In the genomic region with DNA sequence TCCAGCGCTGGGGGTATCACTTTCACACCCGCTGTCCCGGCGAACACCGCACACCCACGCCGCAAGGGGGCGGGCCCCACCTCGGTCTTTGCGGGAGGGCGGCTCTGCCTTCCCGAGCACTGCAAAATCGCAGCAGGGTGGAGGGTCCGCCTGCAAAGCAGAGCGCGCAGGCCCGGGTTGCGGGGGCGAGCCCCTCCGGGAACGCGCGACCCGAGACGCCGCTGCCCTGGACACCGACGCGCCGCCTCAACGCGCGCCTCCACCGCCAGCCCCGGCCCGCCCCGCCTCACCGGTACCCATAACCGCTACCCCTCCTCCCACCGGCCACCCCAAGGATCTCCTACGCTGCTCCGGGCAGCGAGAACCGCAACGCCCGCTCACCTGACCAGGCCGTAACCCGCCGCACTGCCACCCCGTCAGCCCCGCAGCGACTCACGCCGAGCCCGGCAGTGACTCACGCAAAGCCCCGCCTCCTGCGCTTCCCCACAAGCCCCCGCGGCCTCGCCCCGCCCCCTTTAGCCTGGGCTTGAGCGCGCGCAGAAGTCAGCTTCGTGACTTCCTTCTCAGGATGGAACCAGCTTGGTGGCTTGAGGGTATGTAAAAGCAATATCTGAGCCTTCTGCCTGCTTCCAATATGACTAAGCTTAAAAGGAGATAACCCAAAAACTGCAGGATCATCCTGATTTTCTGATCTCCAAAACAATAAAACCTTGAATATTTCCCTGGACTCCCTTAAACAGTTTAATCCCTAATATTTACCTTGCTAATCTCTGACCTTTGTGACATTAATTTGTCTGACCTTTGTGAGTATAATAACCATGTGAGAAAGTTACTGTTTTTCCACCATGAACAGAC, we compare ENCODE assay signal across 8 cellular contexts. TPM values are rescaled to one million over a fixed set of nuclear protein-coding genes. Genes with fewer than 3 reads are reported as not detected.
A peak's percentile ranks its signal among the peaks of the same experiment; 100 is the strongest.
DNase-seq lines count a peak whose midpoint lies in the region; ATAC-seq, FAIRE-seq and TF ChIP-seq lines count a peak whose summit lies in the region.

A gene with protein sequence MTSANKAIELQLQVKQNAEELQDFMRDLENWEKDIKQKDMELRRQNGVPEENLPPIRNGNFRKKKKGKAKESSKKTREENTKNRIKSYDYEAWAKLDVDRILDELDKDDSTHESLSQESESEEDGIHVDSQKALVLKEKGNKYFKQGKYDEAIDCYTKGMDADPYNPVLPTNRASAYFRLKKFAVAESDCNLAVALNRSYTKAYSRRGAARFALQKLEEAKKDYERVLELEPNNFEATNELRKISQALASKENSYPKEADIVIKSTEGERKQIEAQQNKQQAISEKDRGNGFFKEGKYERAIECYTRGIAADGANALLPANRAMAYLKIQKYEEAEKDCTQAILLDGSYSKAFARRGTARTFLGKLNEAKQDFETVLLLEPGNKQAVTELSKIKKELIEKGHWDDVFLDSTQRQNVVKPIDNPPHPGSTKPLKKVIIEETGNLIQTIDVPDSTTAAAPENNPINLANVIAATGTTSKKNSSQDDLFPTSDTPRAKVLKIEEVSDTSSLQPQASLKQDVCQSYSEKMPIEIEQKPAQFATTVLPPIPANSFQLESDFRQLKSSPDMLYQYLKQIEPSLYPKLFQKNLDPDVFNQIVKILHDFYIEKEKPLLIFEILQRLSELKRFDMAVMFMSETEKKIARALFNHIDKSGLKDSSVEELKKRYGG (minus strand): TSS at position 460 of the 855 bp plus-strand sequence. CDS start 3,190 bp downstream, outside the sequence.

- H2BK120ac ChIP-seq in H1 (replicated peaks; ENCODE audit: low read depth, low read length), result no peak within 1 kb of the TSS

- no peak within 1 kb of the TSS for H4K91ac ChIP-seq in H1 (replicated peaks; ENCODE audit: insufficient read length, low read length)

- peaks cover 53% of the 10 kb centered on the region for H3K4me1 Mint-ChIP-seq in memory B cell

- peak; percentile 6 to 43 (median 12); a peak in 3 of 4 replicates for TF ChIP-seq CTCF in H1 (IDR thresholded peaks at IDR 0.05; ENCODE audit: control extremely low read depth in 1 of 3, insufficient read depth in 1 of 3, low read depth in 1 of 3, low read length in 3 of 3)

- peaks cover 0 to 3% (median 0%) of the 10 kb centered on the region in 4 experiments; a peak in 1 of 7 replicates for H3K4me1 ChIP-seq in H1 (replicated peaks in 1 of 4; ENCODE audit: control insufficient read depth in 3 of 4, insufficient read depth in 4 of 4, low read length in 3 of 4)

- H3K14ac ChIP-seq in H1 (ENCODE audit: insufficient read length), result no peak within 1 kb of the TSS

- peak within 1 kb of the TSS; percentile 63 for H3K27ac ChIP-seq in H1 (ENCODE audit: low read depth, low read length)

- peak within 1 kb of the TSS; percentile 6 for H3K56ac ChIP-seq in H1 (replicated peaks; ENCODE audit: insufficient read length, low read depth, low read length)

- peaks cover 0 to 8% (median 1%) of the 10 kb centered on the region in 4 experiments; a peak in 4 of 8 replicates for H3K36me3 ChIP-seq in H1 (ENCODE audit: control insufficient read depth in 2 of 4, insufficient read depth in 4 of 4, low read length in 3 of 4)

- no peak within 1 kb of the TSS for H2AK5ac ChIP-seq in H1 (ENCODE audit: low read depth, low read length)

- H3K4me3 ChIP-seq in H1 (ENCODE audit: extremely low read depth in 1 of 4, insufficient read depth in 2 of 4, low read depth in 3 of 4, low read length in 4 of 4), result peak within 1 kb of the TSS; percentile 42 to 92 (median 66)

- H3K4me2 ChIP-seq in H1 (ENCODE audit: insufficient read depth in 1 of 2, low read depth in 2 of 2, low read length in 2 of 2), result peak within 1 kb of the TSS; percentile 70 to 76

- no peak within 1 kb of the TSS for H3K23ac ChIP-seq in H1 (ENCODE audit: insufficient read length)

- POLR2A ChIA-PET in H1 (lab: Charles Lee; ENCODE audit: partially characterized antibody), result interaction anchor here (0.7 to 2.0 kb wide), 8 partner anchors 14 to 451 kb away, joined by 3 to 5 read pairs (median 4); partner anchors contain the start of gene ASB8

- peaks cover 8% of the 10 kb centered on the region; the same call in 1 of the 2 replicates for H3K79me1 ChIP-seq in H1 (ENCODE audit: low read depth, low read length)

- H2BK5ac ChIP-seq in H1 (ENCODE audit: low read depth, low read length), result no peak within 1 kb of the TSS; the same call in 1 of the 2 replicates

- H3K23me2 ChIP-seq in H1 (ENCODE audit: low read depth, low read length), result no peaks in the 10 kb centered on the region

- H3K4ac ChIP-seq in H1 (replicated peaks; ENCODE audit: insufficient read length, low read depth, low read length), result no peak within 1 kb of the TSS

- WGBS in H1 (ENCODE audit: extremely low coverage in 1 of 2, insufficient coverage in 1 of 2, insufficient read length in 1 of 2, insufficient replicate concordance in 2 of 2, low coverage in 1 of 2, low lambda C conversion rate in 2 of 2, missing lambda C conversion rate in 1 of 2), 2 experiments, result 2% methylated on average over 53 of the region's 66 CpGs; no CpG with 5 or more reads in 1 of the 2 experiments

- H3K9me3 ChIP-seq in H1 (ENCODE audit: insufficient read depth in 2 of 2, low read depth in 1 of 2, low read length in 1 of 2), result no peaks in the 10 kb centered on the region

- peaks cover 7% of the 10 kb centered on the region for H3K36me3 Mint-ChIP-seq in memory B cell

- TF ChIP-seq EP300 in H1 (IDR thresholded peaks at IDR 0.05; ENCODE audit: borderline replicate concordance in 1 of 2, low read depth in 2 of 2, low read length in 2 of 2), result no peak

- ATAC-seq in GM19468 (IDR thresholded peaks at IDR 0.05; ENCODE audit: extremely low read depth, unreplicated experiment), result peak; percentile 43
- ATAC-seq in memory B cell (ENCODE audit: low read depth), result peak; percentile 85

- H3K27ac Mint-ChIP-seq in memory B cell, result peak within 1 kb of the TSS; percentile 99

- TF ChIP-seq RAD21 in H1 (IDR thresholded peaks at IDR 0.05 in 1 of 2, conservative IDR thresholded peaks at IDR 0.05 in 1 of 2; ENCODE audit: low read depth in 2 of 2, low read length in 2 of 2), result no peak

- H2BK20ac ChIP-seq in H1 (ENCODE audit: low read length), result no peak within 1 kb of the TSS

- H3K4me3 Mint-ChIP-seq in memory B cell, result peak within 1 kb of the TSS; percentile 99

- H3K27me3 Mint-ChIP-seq in memory B cell, result no peaks in the 10 kb centered on the region

- H2BK12ac ChIP-seq in H1 (ENCODE audit: low read depth, low read length), result no peak within 1 kb of the TSS

- peak; percentile 87 to 89 for TF ChIP-seq POLR2A in H1 (IDR thresholded peaks at IDR 0.05; ENCODE audit: control extremely low read depth in 1 of 2, low read depth in 2 of 2, low read length in 2 of 2)

- peak within 1 kb of the TSS; percentile 4 to 67 (median 63); a peak in 6 of 7 replicates for H3K9ac ChIP-seq in H1 (replicated peaks in 1 of 4; ENCODE audit: extremely low read depth in 1 of 4, low read depth in 3 of 4, low read length in 3 of 4)

- H4K8ac ChIP-seq in H1 (ENCODE audit: extremely low read depth, insufficient read depth, low read length), result peak within 1 kb of the TSS; percentile 76; the same call in 1 of the 2 replicates

- H3K18ac ChIP-seq in H1 (ENCODE audit: extremely low read depth, low read length), result peak within 1 kb of the TSS; percentile 89; the same call in 1 of the 2 replicates

- H2AFZ ChIP-seq in H1 (ENCODE audit: low read length), result peak within 1 kb of the TSS; percentile 68; the same call in 1 of the 2 replicates

- H3K9me3 Mint-ChIP-seq in memory B cell, result no peaks in the 10 kb centered on the region

- peak; percentile 91 for DNase-seq in CMK (ENCODE audit: low read depth)
- DNase-seq in HT-29 (ENCODE audit: low spot score), result peak; percentile 92
- DNase-seq in NOMO-1 treated with DMSO at 0.1 percent for 48 hours (lab: John Stamatoyannopoulos, UW; ENCODE audit: unreplicated experiment), result peak; percentile 92
- peak; percentile 94 to 96 for DNase-seq in activated CD8-positive, alpha-beta memory T cell treated with anti-CD3 and anti-CD28 coated beads for 4 hours (ENCODE audit: low read depth in 2 of 2)
- peak; percentile 67 to 97 for DNase-seq in H1 (ENCODE audit: low read depth in 1 of 2, low spot score in 2 of 2)
- peak; percentile 95 for DNase-seq in memory B cell (ENCODE audit: low spot score in 2 of 2)
- DNase-seq in stimulated activated CD8-positive, alpha-beta memory T cell treated with anti-CD3 and anti-CD28 coated beads, Interleukin-12 subunit alpha, Interleukin-12 subunit beta, amount 100 ng/mL, for 24 hours (ENCODE audit: extremely low read depth), result peak; percentile 98

- H2BK15ac ChIP-seq in H1 (ENCODE audit: low read length), result no peak within 1 kb of the TSS

- peaks cover 0 to 20% of the 10 kb centered on the region in 2 experiments; a peak in 3 of 4 replicates for H3K79me2 ChIP-seq in H1 (ENCODE audit: control insufficient read depth in 1 of 2, insufficient read depth in 2 of 2, low read length in 2 of 2)

- CTCF ChIA-PET in H1 (lab: Charles Lee; ENCODE audit: partially characterized antibody), result interaction anchor here (1.3 to 64.6 kb wide), 4 partner anchors 12 to 194 kb away, joined by 3 to 2442 read pairs (median 20); partner anchors contain the start of gene SLC48A1

- H4K5ac ChIP-seq in H1 (ENCODE audit: insufficient read length, low read depth, low read length), result peak within 1 kb of the TSS; percentile 95

- no peaks in the 10 kb centered on the region for H3K27me3 ChIP-seq in H1 (replicated peaks in 1 of 4; ENCODE audit: control insufficient read depth in 3 of 4, extremely low read depth in 1 of 4, insufficient read depth in 3 of 4, low read length in 3 of 4)

- peaks cover 0 to 2% of the 10 kb centered on the region in 2 experiments for H4K20me1 ChIP-seq in H1 (replicated peaks in 1 of 2; ENCODE audit: control insufficient read depth in 1 of 2, insufficient read depth in 2 of 2, low read length in 2 of 2)

- peak; percentile 28 for FAIRE-seq in H1 (lab: Jason Lieb, UNC)

TF ChIP-seq in H1, 55 proteins besides CTCF, POLR2A, EP300 and RAD21 (continues in another document):
- peak; percentile 92 for TF ChIP-seq CREB1 (IDR thresholded peaks at IDR 0.05)
- TF ChIP-seq TEAD4 (IDR thresholded peaks at IDR 0.05; ENCODE audit: low read depth, low read length), result no peak
- TF ChIP-seq SP1 (IDR thresholded peaks at IDR 0.05; ENCODE audit: low read depth, low read length), result no peak
- peak; percentile 70; the same call in 1 of the 2 replicates for TF ChIP-seq KDM1A (IDR thresholded peaks at IDR 0.05; ENCODE audit: borderline replicate concordance, low read length)
- peak; percentile 91; the same call in 1 of the 2 replicates for TF ChIP-seq RBBP5 (IDR thresholded peaks at IDR 0.05; ENCODE audit: borderline replicate concordance, low read depth, low read length)

RNA-seq across cellular contexts. Expression of the gene that starts here (rescaled TPM):
- 8.6 and 9.4 TPM in 2 replicates for total RNA-seq in HT-29 (2014; rRNA removed; shearing (Covaris generic))
- 49.6 and 60.5 TPM in 2 replicates for total RNA-seq in H1 (2021; fragmentation: NEBNext Ultra II Directional; extraction: Animal tissue kit (Norgen Biotek cat#: 25700))
- 3.1 and 6.4 TPM in 2 replicates for polyA plus RNA-seq in H1 (2011; rRNA removed)
- 10.7 TPM for polyA plus RNA-seq in H1 (2011; cell fraction: cytosol; rRNA removed)
- 2.6 TPM for polyA plus RNA-seq in H1 (2011; cell fraction: nucleus; rRNA removed)
- polyA plus RNA-seq in H1 (2012, experiment 1 of 2), result 14.1 to 34.7 TPM (median 17.7 TPM) in 4 replicates
- 1.4 TPM for polyA plus RNA-seq in H1 (2012, experiment 2 of 2)
- 34.2 TPM for polyA plus RNA-seq in H1 (2013, experiment 1 of 2)
- 34.5 TPM for polyA plus RNA-seq in H1 (2013, experiment 2 of 2)
- polyA minus RNA-seq in H1 (2011; rRNA and poly(A)+ RNA removed), result 9.4 and 14.2 TPM in 2 replicates
- 7.8 TPM for polyA minus RNA-seq in H1 (2011; cell fraction: cytosol; rRNA and poly(A)+ RNA removed)
- 25.2 TPM for polyA minus RNA-seq in H1 (2011; cell fraction: nucleus; rRNA and poly(A)+ RNA removed)

Comparison
In these comparisons a context has a peak if more than half of its experiments do, and no peak if none do; other contexts are left out.
1. Peak in every context shown above with its lines: DNase-seq, ATAC-seq, H3K4me3 ChIP-seq and H3K27ac ChIP-seq.